In the genomic region with DNA sequence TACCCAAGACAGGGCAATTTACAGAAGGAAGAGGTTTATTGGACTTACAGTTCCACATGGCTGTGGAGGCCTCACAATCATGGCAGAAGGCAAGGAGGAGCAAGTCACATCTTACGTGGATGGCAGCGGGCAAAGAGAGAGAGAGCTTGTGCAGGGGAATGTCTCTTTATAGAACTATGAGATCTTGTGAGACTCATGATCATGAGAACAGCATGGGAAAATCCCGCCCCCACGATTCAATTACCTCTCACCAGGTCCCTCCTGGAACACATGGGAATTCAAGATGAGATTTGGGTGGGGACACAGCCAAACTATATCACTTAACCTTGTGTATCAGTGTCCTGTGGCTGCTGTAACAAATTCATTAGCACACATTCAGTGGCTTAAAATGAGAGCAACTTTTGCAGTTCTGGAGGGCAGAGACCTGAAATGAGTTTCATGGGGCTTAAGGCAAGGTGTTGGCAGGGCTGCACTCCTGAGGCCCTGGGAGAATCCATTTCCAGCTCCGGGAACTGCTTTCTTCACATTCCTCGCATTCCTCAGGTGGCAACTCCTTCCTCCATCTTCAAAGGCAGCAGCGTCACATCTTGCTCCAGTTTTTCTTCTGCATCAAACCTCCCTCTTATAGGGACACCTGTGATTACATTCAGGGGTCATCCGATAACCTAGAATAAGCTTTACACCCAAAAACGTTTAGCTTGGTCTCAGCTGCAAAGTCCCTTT, we compare ENCODE assay signal across 23 cellular contexts. TPM values are rescaled to one million over a fixed set of nuclear protein-coding genes. Genes with fewer than 3 reads are reported as not detected.
DNase-seq lines count a peak whose midpoint lies in the region; ATAC-seq and TF ChIP-seq lines count a peak whose summit lies in the region.
"Had no signal": no experiment of that assay in that cellular context is flagged by ENCODE, and none has a peak within 500 bp of the region (broad histone marks: within the 10 kb centered on the region; RNA-seq: fewer than 3 reads in every experiment).

No MANE protein-coding gene starts in this region.

- H3K9me3 ChIP-seq in NT2/D1 (ENCODE audit: insufficient read depth, low read length) (peaks cover 34% of the 10 kb centered on the region; the same call in 1 of the 2 replicates), testis (no peaks in the 10 kb centered on the region)
- H3K9me3 ChIP-seq: Caco-2 had no signal

- no peak overlapping the region for H3K9ac ChIP-seq in NT2/D1 (ENCODE audit: insufficient read length, low read depth)
- H3K9ac ChIP-seq: BLaER1, KMS-11 had no signal

- H3K4me3 ChIP-seq in NT2/D1 (ENCODE audit: insufficient read length, low read depth) (no peak overlapping the region), testis (no peak overlapping the region)
- H3K4me3 ChIP-seq: BLaER1, SK-N-MC had no signal

- no peaks in the 10 kb centered on the region for H3K27me3 ChIP-seq in NT2/D1 (ENCODE audit: insufficient read depth, insufficient read length)
- H3K27me3 ChIP-seq in testis, result no peaks in the 10 kb centered on the region
- H3K27me3 ChIP-seq: BLaER1 had no signal

- no peak for TF ChIP-seq CTCF in testis (IDR thresholded peaks at IDR 0.05)

- ATAC-seq in HG03159 (IDR thresholded peaks at IDR 0.05; ENCODE audit: unreplicated experiment) (no peak), GM19351 (IDR thresholded peaks at IDR 0.05; ENCODE audit: unreplicated experiment) (no peak)
- ATAC-seq: Right ventricle myocardium inferior had no signal

- H3K36me3 ChIP-seq in NT2/D1 (ENCODE audit: insufficient read depth, insufficient read length, low read length), result no peaks in the 10 kb centered on the region
- H3K36me3 ChIP-seq in testis (ENCODE audit: low read depth, missing control alignments), result no peaks in the 10 kb centered on the region
- H3K36me3 ChIP-seq: BLaER1 had no signal

- no peak for TF ChIP-seq POLR2A in testis (IDR thresholded peaks at IDR 0.05)

- intact Hi-C loops in testis (cut with DNase I; ENCODE audit: low total_unique reads), result no loop called here

- WGBS in testis, 2 donors, result 79% methylated on average over 9 of the region's 9 CpGs

- no peaks in the 10 kb centered on the region for H3K4me1 ChIP-seq in NT2/D1 (ENCODE audit: insufficient read depth, insufficient read length)
- H3K4me1 ChIP-seq in testis, result no peaks in the 10 kb centered on the region

- DNase-seq in NT2/D1 (ENCODE audit: low read depth, low spot score), result peak; percentile 39
- peak; percentile 13 for DNase-seq in glomerular visceral epithelial cell (ENCODE audit: extremely low spot score)
- DNase-seq in left kidney (ENCODE audit: low read depth, low spot score), result peak; percentile 59
- no peak for DNase-seq in RKO (ENCODE audit: low spot score)
- DNase-seq in testis, result no peak
- DNase-seq: CD4-positive, alpha-beta memory T cell; DMS 273 treated with DMSO at 0.1 percent for 48 hours; DND-41; MV-4-11; NCI-H1105 treated with DMSO at 0.1 percent for 48 hours; NCI-H2029 treated with DMSO at 0.1 percent for 48 hours; NCI-H226; NCI-H510A treated with DMSO at 0.1 percent for 48 hours; NCI-H82; OCI-M1; SW 1271 had no signal

- no peak overlapping the region for H3K27ac ChIP-seq in testis
- H3K27ac ChIP-seq: BLaER1, KMS-11, SK-N-MC had no signal

RNA-seq across cellular contexts. Expression of gene NSG1, which starts 22.3 kb away (rescaled TPM):
- 10 to 100 TPM; 30.0 to 67.2 TPM for total RNA-seq in testis
- polyA plus RNA-seq in testis (ENCODE audit: insufficient read depth, low read depth, low replicate concordance), result 27.5 TPM

Comparison
In these comparisons a context has a peak if more than half of its experiments do, and no peak if none do; other contexts are left out.
1. DNase-seq: peak in NT2/D1 (single experiment), glomerular visceral epithelial cell (single experiment) and left kidney (single experiment); none in RKO (single experiment) and testis (single experiment).